Comparison of ENCODE assay signal across 6 cellular contexts in the genomic region with DNA sequence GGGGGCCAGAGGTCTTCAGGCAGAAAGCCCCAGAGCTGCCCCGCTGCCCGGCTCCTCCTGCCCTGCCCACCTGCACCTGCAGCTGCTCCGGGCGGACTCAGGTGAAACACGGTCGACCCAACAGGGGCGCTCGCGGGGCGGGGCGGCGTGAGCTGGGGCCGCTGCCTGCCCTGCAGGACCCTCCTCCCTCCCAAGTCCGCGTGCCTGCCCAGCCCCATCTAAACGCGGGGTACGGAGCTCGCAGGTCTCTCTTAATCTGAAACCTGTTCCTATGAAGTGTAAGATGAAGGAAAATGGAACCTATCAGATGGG. TPM values are rescaled to one million over a fixed set of nuclear protein-coding genes. Genes with fewer than 3 reads are reported as not detected.
DNase-seq lines count a peak whose midpoint lies in the region; ATAC-seq and TF ChIP-seq lines count a peak whose summit lies in the region.

No MANE protein-coding gene starts in this region.

- no peak overlapping the region for H2AK5ac ChIP-seq in neuronal stem cell (ENCODE audit: low read depth, low read length)

- no peak overlapping the region for H4K91ac ChIP-seq in neuronal stem cell (ENCODE audit: low read depth, low read length, poor library complexity)

- DNase-seq in HCT116 (ENCODE audit: low read depth, low spot score) (no peak), neuronal stem cell (ENCODE audit: low spot score) (no peak)
- no peak for DNase-seq in activated T-helper 1 cell treated with anti-CD3 and anti-CD28 coated beads, Interleukin-12 subunit alpha, Interleukin-12 subunit beta, Interleukin-2, Interleukin-4 antibody, amounts not matched to agents 30 ng/mL and 10 ng/mL and 1 ng/mL, durations not matched to agents 14 hours and 24 hours and 36 hours (ENCODE audit: low spot score)
- DNase-seq in activated CD8-positive, alpha-beta memory T cell treated with anti-CD3 and anti-CD28 coated beads, Interleukin-2, amount 50 U/mL, for 4 hours = no peak

- H2BK15ac ChIP-seq in neuronal stem cell (ENCODE audit: low read length) = no peak overlapping the region

- H3K4me3 ChIP-seq in HCT116 (replicated peaks in 1 of 2; ENCODE audit: low read depth in 1 of 2, low read length in 2 of 2) (peak overlapping the region; percentile 42 to 89), neuronal stem cell (ENCODE audit: low read length in 2 of 2) (peak overlapping the region; percentile 32 to 79)

- H3K9me3 ChIP-seq in HCT116 (ENCODE audit: control insufficient read depth in 1 of 2, insufficient read depth in 1 of 2, low read depth in 1 of 2, low read length in 2 of 2) = no peaks in the 10 kb centered on the region
- no peaks in the 10 kb centered on the region for H3K9me3 ChIP-seq in neuronal stem cell (replicated peaks in 1 of 2; ENCODE audit: control insufficient read depth in 2 of 2, insufficient read depth in 1 of 2, low read depth in 1 of 2, low read length in 2 of 2)

- peak overlapping the region; percentile 38 for H2AFZ ChIP-seq in HCT116 (ENCODE audit: low read depth, low read length, poor library complexity, severe bottlenecking)
- H2AFZ ChIP-seq in neuronal stem cell (ENCODE audit: low read length) = peak overlapping the region; percentile 84

- no peak overlapping the region for H3K4ac ChIP-seq in neuronal stem cell (ENCODE audit: low read length)

- H3K27me3 Mint-ChIP-seq in activated T-helper 1 cell treated with anti-CD3 and anti-CD28 coated beads, Interleukin-12 subunit alpha, Interleukin-12 subunit beta, Interleukin-2, Interleukin-4 antibody, amounts not matched to agents 30 ng/mL and 10 ng/mL and 1 ng/mL, durations not matched to agents 14 hours and 24 hours and 36 hours (ENCODE audit: insufficient read depth) = no peaks in the 10 kb centered on the region

- RAD21 ChIA-PET in HCT116 (lab: Charles Lee; ENCODE audit: low non-redundant PET in 1 of 2, low total read pairs in 2 of 2, uncharacterized antibody in 2 of 2, unreplicated experiment in 2 of 2) = interaction anchor here in 1 of 2 experiments (1.1 kb wide), 1 partner anchor 16 kb away, joined by 3 read pairs; no protein-coding TSS in a partner anchor

- peak overlapping the region; percentile 98 for H3K4me2 ChIP-seq in HCT116 (ENCODE audit: low read length)
- H3K4me2 ChIP-seq in neuronal stem cell (ENCODE audit: insufficient read depth, low read length, poor library complexity, severe bottlenecking) = peak overlapping the region; percentile 69

- no peaks in the 10 kb centered on the region for H3K9me2 ChIP-seq in HCT116 (ENCODE audit: insufficient read depth)

- CTCF ChIA-PET in HCT116 (lab: Charles Lee) = interaction anchor here (1.2 to 1.8 kb wide), 3 partner anchors 11 to 48 kb away, joined by 4 to 6 read pairs (median 5); no protein-coding TSS in a partner anchor

- no peak overlapping the region for H4K8ac ChIP-seq in neuronal stem cell (ENCODE audit: low read depth, low read length)

- peaks cover 12 to 19% of the 10 kb centered on the region in 2 experiments for H3K4me1 ChIP-seq in HCT116 (ENCODE audit: control insufficient read depth in 1 of 2, insufficient read depth in 2 of 2, low read length in 2 of 2)
- H3K4me1 ChIP-seq in neuronal stem cell (ENCODE audit: control insufficient read depth in 2 of 2, insufficient read depth in 1 of 2, low read depth in 1 of 2, low read length in 2 of 2) = peaks cover 2 to 14% of the 10 kb centered on the region in 2 donors

- no CpG with 5 or more reads among the region's 19 CpGs for WGBS in neuronal stem cell (ENCODE audit: extremely low coverage in 2 of 2, insufficient read length in 2 of 2, insufficient replicate concordance in 1 of 2), 2 donors

- H3K36me3 ChIP-seq in HCT116 (ENCODE audit: control insufficient read depth in 1 of 2, insufficient read depth in 2 of 2, low read length in 2 of 2) (peaks cover 0 to 7% of the 10 kb centered on the region in 2 experiments; a peak in 1 of 4 replicates), neuronal stem cell (replicated peaks in 1 of 2; ENCODE audit: control insufficient read depth in 2 of 2, insufficient read depth in 2 of 2, low read length in 2 of 2) (peaks cover 2 to 9% of the 10 kb centered on the region in 2 donors)

- no peak overlapping the region for H2BK12ac ChIP-seq in neuronal stem cell (ENCODE audit: low read length)

- peaks cover 21% of the 10 kb centered on the region for H3K79me1 ChIP-seq in neuronal stem cell (ENCODE audit: low read depth, low read length)

- intact Hi-C loops in HCT116 (cut with micrococcal nuclease) = no loop called here
- intact Hi-C loops in activated T-helper 1 cell treated with anti-CD3 and anti-CD28 coated beads, Interleukin-12 subunit alpha, Interleukin-12 subunit beta, Interleukin-2, Interleukin-4 antibody, amounts not matched to agents 30 ng/mL and 10 ng/mL and 1 ng/mL, durations not matched to agents 14 hours and 24 hours and 36 hours (cut with micrococcal nuclease) = loop anchor here (1.0 to 2.0 kb wide), 6 partner anchors 29 to 113 kb away; a partner anchor contains a TSS

- peak overlapping the region; percentile 64 for H3K27ac Mint-ChIP-seq in activated T-helper 1 cell treated with anti-CD3 and anti-CD28 coated beads, Interleukin-12 subunit alpha, Interleukin-12 subunit beta, Interleukin-2, Interleukin-4 antibody, amounts not matched to agents 30 ng/mL and 10 ng/mL and 1 ng/mL, durations not matched to agents 14 hours and 24 hours and 36 hours

- POLR2A ChIA-PET in HCT116 (lab: Charles Lee) = interaction anchor here (0.9 kb wide), 1 partner anchor 41 kb away, joined by 3 read pairs; a partner anchor contains a TSS

- H3K23ac ChIP-seq in neuronal stem cell (ENCODE audit: low read depth, low read length, poor library complexity) = no peak overlapping the region

- TF ChIP-seq CTCF in HCT116 (IDR thresholded peaks at IDR 0.05 in 2 of 3, conservative IDR thresholded peaks at IDR 0.05 in 1 of 3; ENCODE audit: borderline replicate concordance in 1 of 3, insufficient read depth in 1 of 3, low read depth in 2 of 3, low read length in 2 of 3) = peak in 2 of 3 experiments; percentile 18 to 23; a peak in 3 of 6 replicates

- H3K9ac ChIP-seq in HCT116 (ENCODE audit: low read length) = peak overlapping the region; percentile 100
- H3K9ac ChIP-seq in neuronal stem cell (ENCODE audit: low read depth, low read length, poor library complexity) = peak overlapping the region; percentile 72

- BruUV-seq in HCT116 (replicated peaks; lab: Mats Ljungman, UMichigan) = no TSS peak

- peaks cover 15% of the 10 kb centered on the region for H3K4me1 Mint-ChIP-seq in activated T-helper 1 cell treated with anti-CD3 and anti-CD28 coated beads, Interleukin-12 subunit alpha, Interleukin-12 subunit beta, Interleukin-2, Interleukin-4 antibody, amounts not matched to agents 30 ng/mL and 10 ng/mL and 1 ng/mL, durations not matched to agents 14 hours and 24 hours and 36 hours (ENCODE audit: low read depth)

- no peak for TF ChIP-seq RAD21 in HCT116 (IDR thresholded peaks at IDR 0.05; ENCODE audit: low read depth)

- H2BK120ac ChIP-seq in neuronal stem cell (ENCODE audit: low read depth, low read length) = no peak overlapping the region

- peaks cover 6% of the 10 kb centered on the region for H3K36me3 Mint-ChIP-seq in activated T-helper 1 cell treated with anti-CD3 and anti-CD28 coated beads, Interleukin-12 subunit alpha, Interleukin-12 subunit beta, Interleukin-2, Interleukin-4 antibody, amounts not matched to agents 30 ng/mL and 10 ng/mL and 1 ng/mL, durations not matched to agents 14 hours and 24 hours and 36 hours (ENCODE audit: low read depth)

- no peak overlapping the region for H2BK5ac ChIP-seq in neuronal stem cell (ENCODE audit: low read length)

- H3K27ac ChIP-seq in HCT116 (ENCODE audit: low read depth, low read length) = peak overlapping the region; percentile 58
- no peak overlapping the region for H3K27ac ChIP-seq in neuronal stem cell (replicated peaks; ENCODE audit: low read length)

- H3K18ac ChIP-seq in neuronal stem cell (ENCODE audit: low read length) = peak overlapping the region; percentile 80

- ATAC-seq in HCT116 = peak; percentile 66
- no peak for ATAC-seq in GM21423 (IDR thresholded peaks at IDR 0.05; ENCODE audit: unreplicated experiment)
- ATAC-seq in GM21367 (IDR thresholded peaks at IDR 0.05; ENCODE audit: unreplicated experiment) = no peak

- peak overlapping the region; percentile 82 for H3K4me3 Mint-ChIP-seq in activated T-helper 1 cell treated with anti-CD3 and anti-CD28 coated beads, Interleukin-12 subunit alpha, Interleukin-12 subunit beta, Interleukin-2, Interleukin-4 antibody, amounts not matched to agents 30 ng/mL and 10 ng/mL and 1 ng/mL, durations not matched to agents 14 hours and 24 hours and 36 hours

- H4K20me1 ChIP-seq in HCT116 (ENCODE audit: insufficient read depth) = no peaks in the 10 kb centered on the region

- H3K27me3 ChIP-seq in HCT116 (ENCODE audit: insufficient read depth, low read length) (no peaks in the 10 kb centered on the region), neuronal stem cell (ENCODE audit: control insufficient read depth in 3 of 3, insufficient read depth in 3 of 3, low read depth in 1 of 3, low read length in 3 of 3) (no peaks in the 10 kb centered on the region)

- H3K9me3 Mint-ChIP-seq in activated T-helper 1 cell treated with anti-CD3 and anti-CD28 coated beads, Interleukin-12 subunit alpha, Interleukin-12 subunit beta, Interleukin-2, Interleukin-4 antibody, amounts not matched to agents 30 ng/mL and 10 ng/mL and 1 ng/mL, durations not matched to agents 14 hours and 24 hours and 36 hours = no peaks in the 10 kb centered on the region

- no peak overlapping the region for H3K14ac ChIP-seq in neuronal stem cell (ENCODE audit: low read length)

- no peak for TF ChIP-seq POLR2A in HCT116 (IDR thresholded peaks at IDR 0.05; ENCODE audit: borderline replicate concordance, extremely low read depth, insufficient read depth, insufficient read length)

- peaks cover 34% of the 10 kb centered on the region for H3K79me2 ChIP-seq in HCT116 (ENCODE audit: insufficient read depth, low read length)

RNA-seq across cellular contexts. Expression of a gene that starts 28.1 kb away (rescaled TPM):
- 35.2 TPM for total RNA-seq in HCT116 (2021; ENCODE audit: unreplicated experiment)
- 31.4 and 34.6 TPM in 2 replicates for polyA plus RNA-seq in HCT116 (2012)
- 21.4 and 22.5 TPM in 2 replicates for total RNA-seq in activated T-helper 1 cell treated with anti-CD3 and anti-CD28 coated beads, Interleukin-12 subunit alpha, Interleukin-12 subunit beta, Interleukin-2, Interleukin-4 antibody, amounts not matched to agents 30 ng/mL and 10 ng/mL and 1 ng/mL, durations not matched to agents 14 hours and 24 hours and 36 hours
- polyA plus RNA-seq in neuronal stem cell (2013, experiment 1 of 2) = 14.7 TPM
- 13.2 TPM for polyA plus RNA-seq in neuronal stem cell (2013, experiment 2 of 2)

RNA-seq across cellular contexts. Expression of a gene that starts 28.1 kb away (rescaled TPM):
- total RNA-seq in HCT116 (2021; ENCODE audit: unreplicated experiment) = 52.7 TPM
- 40.4 and 42.8 TPM in 2 replicates for polyA plus RNA-seq in HCT116 (2012)
- total RNA-seq in activated T-helper 1 cell treated with anti-CD3 and anti-CD28 coated beads, Interleukin-12 subunit alpha, Interleukin-12 subunit beta, Interleukin-2, Interleukin-4 antibody, amounts not matched to agents 30 ng/mL and 10 ng/mL and 1 ng/mL, durations not matched to agents 14 hours and 24 hours and 36 hours = 87.4 and 89.4 TPM in 2 replicates
- polyA plus RNA-seq in neuronal stem cell (2013, experiment 1 of 2) = 32.4 TPM
- polyA plus RNA-seq in neuronal stem cell (2013, experiment 2 of 2) = 29.6 TPM

RNA-seq across cellular contexts. Expression of a gene that starts 34.7 kb away (rescaled TPM):
- total RNA-seq in HCT116 (2021; ENCODE audit: unreplicated experiment) = 24.9 TPM
- 12.3 and 14.9 TPM in 2 replicates for polyA plus RNA-seq in HCT116 (2012)
- total RNA-seq in activated T-helper 1 cell treated with anti-CD3 and anti-CD28 coated beads, Interleukin-12 subunit alpha, Interleukin-12 subunit beta, Interleukin-2, Interleukin-4 antibody, amounts not matched to agents 30 ng/mL and 10 ng/mL and 1 ng/mL, durations not matched to agents 14 hours and 24 hours and 36 hours = 42.7 and 46.1 TPM in 2 replicates
- 14.1 TPM for polyA plus RNA-seq in neuronal stem cell (2013, experiment 1 of 2)
- polyA plus RNA-seq in neuronal stem cell (2013, experiment 2 of 2) = 14.2 TPM

RNA-seq across cellular contexts. Expression of a gene that starts 40.7 kb away (rescaled TPM):
- total RNA-seq in HCT116 (2021; ENCODE audit: unreplicated experiment) = 22.6 TPM
- 25.2 and 26.8 TPM in 2 replicates for polyA plus RNA-seq in HCT116 (2012)
- 22.6 and 23.4 TPM in 2 replicates for total RNA-seq in activated T-helper 1 cell treated with anti-CD3 and anti-CD28 coated beads, Interleukin-12 subunit alpha, Interleukin-12 subunit beta, Interleukin-2, Interleukin-4 antibody, amounts not matched to agents 30 ng/mL and 10 ng/mL and 1 ng/mL, durations not matched to agents 14 hours and 24 hours and 36 hours
- polyA plus RNA-seq in neuronal stem cell (2013, experiment 1 of 2) = 15.5 TPM
- polyA plus RNA-seq in neuronal stem cell (2013, experiment 2 of 2) = 14.7 TPM

RNA-seq across cellular contexts. Expression of a gene that starts 46.4 kb away (rescaled TPM):
- total RNA-seq in HCT116 (2021; ENCODE audit: unreplicated experiment) = 44.7 TPM
- polyA plus RNA-seq in HCT116 (2012) = 37.2 and 44.8 TPM in 2 replicates
- total RNA-seq in activated T-helper 1 cell treated with anti-CD3 and anti-CD28 coated beads, Interleukin-12 subunit alpha, Interleukin-12 subunit beta, Interleukin-2, Interleukin-4 antibody, amounts not matched to agents 30 ng/mL and 10 ng/mL and 1 ng/mL, durations not matched to agents 14 hours and 24 hours and 36 hours = 0.07 and 0.18 TPM in 2 replicates
- polyA plus RNA-seq in neuronal stem cell (2013, experiment 1 of 2) = 3.1 TPM
- polyA plus RNA-seq in neuronal stem cell (2013, experiment 2 of 2) = 2.9 TPM
